ENCODE assay signal across 8 cellular contexts in the genomic region with DNA sequence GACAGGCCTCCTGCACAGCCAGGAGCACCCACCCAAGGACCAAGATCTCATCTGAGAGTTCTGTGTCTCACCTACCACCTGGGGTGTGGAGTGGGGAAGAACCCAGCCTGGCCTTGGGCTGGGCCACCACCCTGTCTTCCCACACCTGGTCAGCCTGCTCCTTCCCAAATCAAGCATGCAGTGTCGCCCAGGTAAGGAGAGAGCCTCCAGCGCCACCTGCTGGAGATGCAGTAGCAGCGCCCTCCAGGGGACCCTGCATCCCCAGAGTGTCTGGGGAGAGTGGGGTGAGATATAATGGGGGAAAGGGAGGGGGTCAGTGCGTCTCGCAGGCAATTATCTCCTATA. TPM values are rescaled to one million over a fixed set of nuclear protein-coding genes. Genes with fewer than 3 reads are reported as not detected.
A peak's percentile ranks its signal among the peaks of the same experiment; 100 is the strongest.
DNase-seq lines count a peak whose midpoint lies in the region; ATAC-seq and TF ChIP-seq lines count a peak whose summit lies in the region.

No MANE protein-coding gene starts in this region.

- TF ChIP-seq CTCF in choroid plexus epithelial cell (conservative IDR thresholded peaks at IDR 0.05; ENCODE audit: low read depth, low read length), result peak; percentile 99

- DNase-seq in activated gamma-delta T cell treated with Interleukin-2 at 50 U/mL for 16 hours (peak; percentile 63), activated gamma-delta T cell (lab: John Stamatoyannopoulos, UW) (no peak), NCI-H2081 treated with DMSO at 0.1 percent for 48 hours (lab: John Stamatoyannopoulos, UW) (peak; percentile 22), choroid plexus epithelial cell (ENCODE audit: low read depth) (peak; percentile 57), lung microvascular endothelial cell (ENCODE audit: low read depth in 2 of 2) (peak; percentile 50 to 70)
- peak; percentile 69 to 71 for DNase-seq in activated CD4-positive, alpha-beta T cell treated with anti-CD3 and anti-CD28 coated beads for 4 hours
- peak; percentile 32 to 54 for DNase-seq in stimulated activated CD8-positive, alpha-beta memory T cell treated with anti-CD3 and anti-CD28 coated beads, Interleukin-2, amount 100 ng/mL, for 1 hour (ENCODE audit: low read depth in 2 of 2)

- H3K4me3 ChIP-seq in choroid plexus epithelial cell (ENCODE audit: low read depth, low read length), result no peak overlapping the region

- no peak for ATAC-seq in GM18519 (IDR thresholded peaks at IDR 0.05; ENCODE audit: low FRiP score, unreplicated experiment)

RNA-seq across cellular contexts. Expression of a gene that starts 32.3 kb away (rescaled TPM):
- total RNA-seq in lung microvascular endothelial cell, result 36.2 and 57.3 TPM in 2 replicates

RNA-seq across cellular contexts. Expression of a gene that starts 35.1 kb away (rescaled TPM):
- not detected in 2 replicates for total RNA-seq in lung microvascular endothelial cell

RNA-seq across cellular contexts. Expression of a gene that starts 40.6 kb away (rescaled TPM):
- 135 and 141 TPM in 2 replicates for total RNA-seq in lung microvascular endothelial cell

RNA-seq across cellular contexts. Expression of a gene that starts 46.3 kb away (rescaled TPM):
- 0.60 TPM in 1 of 2 replicates, not detected in the other for total RNA-seq in lung microvascular endothelial cell
